1 cellular context compared by ENCODE assay signal in genomic region chr1:198681247-198681646, GRCh38.
TF ChIP-seq lines count a peak whose summit lies in the region.

No MANE protein-coding gene starts in this region.

TF ChIP-seq in GM12878, 131 proteins besides CTCF, POLR2A, EP300 and RAD21 (continued from another document):
- TF ChIP-seq MYB (IDR thresholded peaks at IDR 0.05; ENCODE audit: borderline replicate concordance, low read depth, low read length): no peak
- TF ChIP-seq ESRRA (IDR thresholded peaks at IDR 0.05; ENCODE audit: low read length): no peak
TF ChIP-seq in GM12878: peak in this region for 0.
